Comparison of ENCODE assay signal across 13 cellular contexts in the genomic region with DNA sequence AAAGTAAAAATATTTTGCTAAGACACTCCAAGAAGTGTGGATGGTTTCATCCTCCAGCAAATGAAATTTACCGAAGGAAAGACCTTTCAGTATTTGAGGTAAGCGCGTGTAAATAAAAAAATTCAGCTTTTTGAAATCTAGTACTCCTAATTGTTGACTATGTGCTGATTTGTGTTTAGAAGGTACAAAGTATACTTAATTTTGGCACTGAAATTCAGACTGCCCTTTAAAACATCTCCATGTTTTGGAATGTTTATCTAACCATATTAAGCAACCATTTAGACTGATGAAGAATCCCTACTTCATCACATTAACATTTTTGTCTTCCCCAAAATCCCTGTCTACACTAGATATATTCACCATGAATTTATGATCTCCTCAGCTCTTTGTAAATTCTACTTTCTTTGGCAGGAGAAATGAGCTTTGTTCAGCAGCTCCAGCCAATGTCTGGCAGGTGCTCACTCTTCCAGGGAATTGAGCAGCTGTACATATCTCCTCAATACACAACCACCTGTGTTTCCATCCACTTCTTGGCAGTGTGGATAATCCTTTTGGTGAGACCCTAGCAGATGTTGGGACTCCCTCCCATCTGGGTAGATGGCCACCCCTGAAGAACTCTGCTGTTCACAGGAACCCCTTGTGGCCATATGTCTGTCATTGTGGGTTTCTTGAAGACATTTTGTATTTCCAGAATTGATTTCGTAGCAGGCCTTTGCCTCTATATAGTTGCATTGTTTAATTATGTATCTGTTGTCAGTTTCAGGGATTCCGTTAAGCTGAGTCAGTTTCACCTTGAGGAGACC.
A peak's percentile ranks its signal among the peaks of the same experiment; 100 is the strongest.
DNase-seq lines count a peak whose midpoint lies in the region; ATAC-seq, FAIRE-seq and TF ChIP-seq lines count a peak whose summit lies in the region.
"Had no signal": no experiment of that assay in that cellular context is flagged by ENCODE, and none has a peak within 500 bp of the region (broad histone marks: within the 10 kb centered on the region; RNA-seq: fewer than 3 reads in every experiment).

No MANE protein-coding gene starts in this region.

- H3K4me3 ChIP-seq in SK-N-SH (ENCODE audit: low read depth in 2 of 2, low read length in 1 of 2) (no peak overlapping the region), body of pancreas (no peak overlapping the region), pancreas (no peak overlapping the region)

- DNase-seq in SK-N-SH (no peak), NCI-H2171 (lab: John Stamatoyannopoulos, UW) (peak; percentile 67), body of pancreas (peak; percentile 54 to 79 (median 70)), pancreas (peak in 4 of 6 donors; percentile 40 to 75 (median 58)), NCI-H774 (lab: John Stamatoyannopoulos, UW) (no peak)
- DNase-seq: activated naive CD4-positive, alpha-beta T cell treated with Interleukin-2 at 50 U/mL for 16 hours; DMS79 treated with DMSO at 0.1 percent for 48 hours; GOT3; head of caudate nucleus had no signal

- H3K36me3 ChIP-seq in SK-N-SH (replicated peaks in 1 of 2; ENCODE audit: control insufficient read depth in 1 of 2, insufficient read depth in 2 of 2, low read length in 1 of 2) (peaks cover 54 to 57% of the 10 kb centered on the region in 2 experiments), body of pancreas (replicated peaks in 1 of 2; ENCODE audit: insufficient read depth in 1 of 2, low read depth in 2 of 2) (no peaks in the 10 kb centered on the region), pancreas (no peaks in the 10 kb centered on the region)

- no peaks in the 10 kb centered on the region for H4K20me1 ChIP-seq in SK-N-SH (ENCODE audit: insufficient read depth)

- no peak for TF ChIP-seq EP300 in SK-N-SH (IDR thresholded peaks at IDR 0.05; ENCODE audit: borderline replicate concordance in 1 of 2, low read depth in 1 of 2, low read length in 1 of 2)

- H3F3A ChIP-seq in SK-N-SH (replicated peaks; ENCODE audit: insufficient read depth), result no peaks in the 10 kb centered on the region

- H3K9ac ChIP-seq in SK-N-SH, result no peak overlapping the region

- H3K4me2 ChIP-seq in SK-N-SH, result no peak overlapping the region

- no peak for TF ChIP-seq RAD21 in SK-N-SH (IDR thresholded peaks at IDR 0.05; ENCODE audit: low read length)

- no peak for FAIRE-seq in pancreas (lab: Jason Lieb, UNC)

- ATAC-seq in SK-N-SH treated with all-trans-retinoic acid at 6 μM for 48 hours, result no peak
- ATAC-seq in body of pancreas, result peak; percentile 90
- ATAC-seq in pancreas, result peak; percentile 89 to 95 (median 92)
- ATAC-seq in HG03571 (IDR thresholded peaks at IDR 0.05; ENCODE audit: unreplicated experiment), result no peak
- no peak for ATAC-seq in HG03469 (IDR thresholded peaks at IDR 0.05; ENCODE audit: unreplicated experiment)
- ATAC-seq: activated CD4-positive, CD25-positive, alpha-beta regulatory T cell treated with anti-CD3 and anti-CD28 coated beads, Interleukin-2, amount 50 U/mL, for 24 hours had no signal

- no peaks in the 10 kb centered on the region for H3K9me3 ChIP-seq in SK-N-SH
- no peaks in the 10 kb centered on the region for H3K9me3 ChIP-seq in body of pancreas
- H3K9me3 ChIP-seq in pancreas, result no peaks in the 10 kb centered on the region

- no peaks in the 10 kb centered on the region for H3K79me2 ChIP-seq in SK-N-SH (ENCODE audit: insufficient read depth)

- H3K27me3 ChIP-seq in SK-N-SH (ENCODE audit: insufficient read depth) (no peaks in the 10 kb centered on the region), body of pancreas (no peaks in the 10 kb centered on the region), pancreas (no peaks in the 10 kb centered on the region)

- WGBS in SK-N-SH (ENCODE audit: low lambda C conversion rate), result 96% methylated on average over 5 of the region's 5 CpGs
- 44 to 45% methylated on average over 5 of the region's 5 CpGs for WGBS in body of pancreas, 2 donors
- WGBS in pancreas, 2 donors, result 42 to 44% methylated on average over 5 of the region's 5 CpGs

- no peak overlapping the region for H2AFZ ChIP-seq in SK-N-SH (ENCODE audit: low read depth)

- CTCF ChIA-PET in SK-N-SH (lab: Yijun Ruan, JAX), result interaction anchor here (2.2 kb wide), 1 partner anchor 11 kb away, joined by 5 read pairs; no protein-coding TSS in a partner anchor

- H3K27ac ChIP-seq in SK-N-SH (ENCODE audit: low read depth in 2 of 2, low read length in 1 of 2), result no peak overlapping the region
- peak overlapping the region; percentile 1 to 71 (median 59) for H3K27ac ChIP-seq in body of pancreas
- H3K27ac ChIP-seq in pancreas, result peak overlapping the region in 3 of 4 donors; percentile 17 to 64 (median 61)

- no peak for TF ChIP-seq POLR2A in body of pancreas (IDR thresholded peaks at IDR 0.05)

- TF ChIP-seq CTCF in SK-N-SH (IDR thresholded peaks at IDR 0.05), result no peak
- peak in 2 of 7 experiments; percentile 12 for TF ChIP-seq CTCF in body of pancreas (IDR thresholded peaks at IDR 0.05)
- no peak for TF ChIP-seq CTCF in pancreas (IDR thresholded peaks at IDR 0.05)

- H3K9me2 ChIP-seq in SK-N-SH, result no peaks in the 10 kb centered on the region

- no peaks in the 10 kb centered on the region for H3K4me1 ChIP-seq in SK-N-SH (ENCODE audit: control insufficient read depth in 1 of 2, insufficient read depth in 2 of 2, low read depth in 1 of 2, low read length in 1 of 2)
- H3K4me1 ChIP-seq in body of pancreas, result peaks cover 27% of the 10 kb centered on the region
- H3K4me1 ChIP-seq in pancreas, result peaks cover 9 to 32% (median 15%) of the 10 kb centered on the region in 3 donors

- POLR2A ChIA-PET in SK-N-SH (lab: Yijun Ruan, JAX), result no interaction called here

- intact Hi-C loops in body of pancreas (cut with DNase I), result no loop called here
- intact Hi-C loops in pancreas (cut with DNase I), result no loop called here

TF ChIP-seq in SK-N-SH treated with all-trans-retinoic acid at 6 μM for 48 hours, 23 proteins besides CTCF, POLR2A, EP300 and RAD21:
- TF ChIP-seq GLIS3 (CRISPR knock-in tag; IDR thresholded peaks at IDR 0.05) (no peak), ISL1 (CRISPR knock-in tag; IDR thresholded peaks at IDR 0.05) (0 out of 2 replicates have a peak, but pooled peaks have one; percentile 21), ZNF70 (CRISPR knock-in tag; IDR thresholded peaks at IDR 0.05) (no peak), ZFP3 (CRISPR knock-in tag; IDR thresholded peaks at IDR 0.05) (no peak)

TF ChIP-seq in SK-N-SH, 30 proteins besides CTCF, POLR2A, EP300 and RAD21 (continues in another document):
- TF ChIP-seq MXI1 (IDR thresholded peaks at IDR 0.05; ENCODE audit: low read depth, low read length) (no peak), JUND (IDR thresholded peaks at IDR 0.05) (no peak), SIN3A (IDR thresholded peaks at IDR 0.05; ENCODE audit: borderline replicate concordance, low read depth, low read length) (no peak), NFIC (IDR thresholded peaks at IDR 0.05; ENCODE audit: borderline replicate concordance) (no peak), FOSL2 (IDR thresholded peaks at IDR 0.05; ENCODE audit: borderline replicate concordance, low read depth) (no peak), PBX3 (IDR thresholded peaks at IDR 0.05) (no peak), CHD2 (IDR thresholded peaks at IDR 0.05; ENCODE audit: low read length, partially characterized antibody) (no peak), GATA2 (CRISPR knock-in tag; IDR thresholded peaks at IDR 0.05) (no peak), MEF2A (IDR thresholded peaks at IDR 0.05; ENCODE audit: borderline replicate concordance, low read depth) (no peak), FOXM1 (IDR thresholded peaks at IDR 0.05; ENCODE audit: low read depth) (no peak)
- TF ChIP-seq, protein P1, sequence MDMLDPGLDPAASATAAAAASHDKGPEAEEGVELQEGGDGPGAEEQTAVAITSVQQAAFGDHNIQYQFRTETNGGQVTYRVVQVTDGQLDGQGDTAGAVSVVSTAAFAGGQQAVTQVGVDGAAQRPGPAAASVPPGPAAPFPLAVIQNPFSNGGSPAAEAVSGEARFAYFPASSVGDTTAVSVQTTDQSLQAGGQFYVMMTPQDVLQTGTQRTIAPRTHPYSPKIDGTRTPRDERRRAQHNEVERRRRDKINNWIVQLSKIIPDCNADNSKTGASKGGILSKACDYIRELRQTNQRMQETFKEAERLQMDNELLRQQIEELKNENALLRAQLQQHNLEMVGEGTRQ (IDR thresholded peaks at IDR 0.05; ENCODE audit: borderline replicate concordance, low read depth, low read length), result no peak
- TF ChIP-seq, protein P2, sequence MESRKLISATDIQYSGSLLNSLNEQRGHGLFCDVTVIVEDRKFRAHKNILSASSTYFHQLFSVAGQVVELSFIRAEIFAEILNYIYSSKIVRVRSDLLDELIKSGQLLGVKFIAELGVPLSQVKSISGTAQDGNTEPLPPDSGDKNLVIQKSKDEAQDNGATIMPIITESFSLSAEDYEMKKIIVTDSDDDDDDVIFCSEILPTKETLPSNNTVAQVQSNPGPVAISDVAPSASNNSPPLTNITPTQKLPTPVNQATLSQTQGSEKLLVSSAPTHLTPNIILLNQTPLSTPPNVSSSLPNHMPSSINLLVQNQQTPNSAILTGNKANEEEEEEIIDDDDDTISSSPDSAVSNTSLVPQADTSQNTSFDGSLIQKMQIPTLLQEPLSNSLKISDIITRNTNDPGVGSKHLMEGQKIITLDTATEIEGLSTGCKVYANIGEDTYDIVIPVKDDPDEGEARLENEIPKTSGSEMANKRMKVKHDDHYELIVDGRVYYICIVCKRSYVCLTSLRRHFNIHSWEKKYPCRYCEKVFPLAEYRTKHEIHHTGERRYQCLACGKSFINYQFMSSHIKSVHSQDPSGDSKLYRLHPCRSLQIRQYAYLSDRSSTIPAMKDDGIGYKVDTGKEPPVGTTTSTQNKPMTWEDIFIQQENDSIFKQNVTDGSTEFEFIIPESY (IDR thresholded peaks at IDR 0.05; ENCODE audit: borderline replicate concordance, low read depth), result no peak
- TF ChIP-seq, protein P3, sequence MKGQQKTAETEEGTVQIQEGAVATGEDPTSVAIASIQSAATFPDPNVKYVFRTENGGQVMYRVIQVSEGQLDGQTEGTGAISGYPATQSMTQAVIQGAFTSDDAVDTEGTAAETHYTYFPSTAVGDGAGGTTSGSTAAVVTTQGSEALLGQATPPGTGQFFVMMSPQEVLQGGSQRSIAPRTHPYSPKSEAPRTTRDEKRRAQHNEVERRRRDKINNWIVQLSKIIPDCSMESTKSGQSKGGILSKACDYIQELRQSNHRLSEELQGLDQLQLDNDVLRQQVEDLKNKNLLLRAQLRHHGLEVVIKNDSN (IDR thresholded peaks at IDR 0.05; ENCODE audit: borderline replicate concordance, low read depth), result no peak

Comparison
In these comparisons a context has a peak if more than half of its experiments do, and no peak if none do; other contexts are left out.
1. ATAC-seq: peak in body of pancreas (single experiment) and pancreas (4 of 4); none in SK-N-SH treated with all-trans-retinoic acid at 6 μM for 48 hours (single experiment), HG03571 (single experiment) and HG03469 (single experiment).
2. DNase-seq: peak in NCI-H2171 (single experiment), body of pancreas (4 of 4) and pancreas (4 of 6); none in SK-N-SH (single experiment) and NCI-H774 (single experiment).
3. H3K27ac ChIP-seq: peak in body of pancreas (4 of 4) and pancreas (3 of 4); none in SK-N-SH (0 of 2).